11 cellular contexts compared by ENCODE assay signal in the genomic region with DNA sequence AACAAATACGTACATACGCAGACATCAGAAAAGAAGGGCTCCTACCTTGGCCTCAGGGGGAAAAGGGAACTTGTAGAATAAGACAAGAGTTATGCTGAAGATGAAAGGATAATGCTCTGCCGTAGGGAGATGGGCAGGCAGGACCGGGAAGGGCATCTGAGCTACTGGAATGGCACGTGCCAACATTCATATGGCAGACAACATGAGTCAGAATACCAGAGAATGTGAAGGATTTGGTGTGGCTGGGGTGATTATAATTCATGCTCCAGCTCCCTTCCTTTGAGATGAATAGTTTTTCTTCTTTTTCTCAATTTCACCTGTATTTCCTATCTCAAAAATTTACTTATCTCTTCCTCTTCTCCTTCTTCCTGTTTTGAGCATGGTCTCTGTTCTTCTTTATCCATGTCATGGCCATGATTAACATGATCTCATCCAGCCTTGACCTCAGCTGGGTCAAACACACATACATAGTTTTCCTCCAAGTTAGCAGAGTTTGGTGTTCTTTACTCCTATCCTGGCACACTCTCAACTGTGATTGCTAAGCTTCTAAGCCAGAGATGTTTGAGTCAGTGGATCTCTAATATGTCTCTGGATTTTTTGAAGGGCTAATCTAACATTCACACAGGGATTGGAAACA.
DNase-seq lines count a peak whose midpoint lies in the region; ATAC-seq and TF ChIP-seq lines count a peak whose summit lies in the region.
"Had no signal": no experiment of that assay in that cellular context is flagged by ENCODE, and none has a peak within 500 bp of the region (broad histone marks: within the 10 kb centered on the region; RNA-seq: fewer than 3 reads in every experiment).

No MANE protein-coding gene starts in this region.

- H3K27me3 Mint-ChIP-seq in T-helper 17 cell = no peaks in the 10 kb centered on the region
- no peaks in the 10 kb centered on the region for H3K27me3 Mint-ChIP-seq in progenitor cell of endocrine pancreas

- ATAC-seq in T-helper 17 cell (no peak), left lobe of liver (no peak), GM21360 (IDR thresholded peaks at IDR 0.05; ENCODE audit: unreplicated experiment) (no peak)

- peak; percentile 65 for DNase-seq in EL
- no peak for DNase-seq in T-helper 17 cell
- peak; percentile 89 for DNase-seq in fibroblast of mammary gland (ENCODE audit: low read depth)
- DNase-seq in progenitor cell of endocrine pancreas (ENCODE audit: low spot score, unreplicated experiment) = no peak
- no peak for DNase-seq in GM13976 (ENCODE audit: low spot score)
- no peak for DNase-seq in left lobe of liver (ENCODE audit: low spot score)
- DNase-seq: effector CD8-positive, alpha-beta T cell; H9; midbrain; NK-92 treated with Interleukin-12 subunit alpha and Interleukin-12 subunit beta, amount 100 ng/mL, for 24 hours had no signal

- TF ChIP-seq CTCF in fibroblast of mammary gland (conservative IDR thresholded peaks at IDR 0.05; ENCODE audit: control insufficient read depth, insufficient read depth, low read depth, low read length) (no peak), progenitor cell of endocrine pancreas (IDR thresholded peaks at IDR 0.05; ENCODE audit: unreplicated experiment) (no peak), GM13976 (IDR thresholded peaks at IDR 0.05; ENCODE audit: borderline replicate concordance, control extremely low read depth, extremely low read depth, insufficient read depth, missing control alignments) (no peak)

- H3K4me3 Mint-ChIP-seq in T-helper 17 cell = peak overlapping the region; percentile 47
- no peak overlapping the region for H3K4me3 Mint-ChIP-seq in progenitor cell of endocrine pancreas (ENCODE audit: low read depth)
- H3K4me3 Mint-ChIP-seq: H9 had no signal

- H3K27ac Mint-ChIP-seq in T-helper 17 cell (no peak overlapping the region), progenitor cell of endocrine pancreas (peak overlapping the region; percentile 56)
- H3K27ac Mint-ChIP-seq: H9 had no signal

- in situ Hi-C loops in GM13976 (cut with MboI; ENCODE audit: low sequenced_read_pairs, unreplicated experiment) = no loop called here

- no peak overlapping the region for H3K4me3 ChIP-seq in fibroblast of mammary gland (ENCODE audit: control insufficient read depth, low read depth, low read length)

- H3K36me3 Mint-ChIP-seq in T-helper 17 cell (ENCODE audit: low read depth) (peaks cover 3% of the 10 kb centered on the region), progenitor cell of endocrine pancreas (ENCODE audit: insufficient read depth) (peaks cover 3% of the 10 kb centered on the region)

- no peaks in the 10 kb centered on the region for H3K9me3 ChIP-seq in T-helper 17 cell (ENCODE audit: control insufficient read depth, low read length, poor library complexity, severe bottlenecking)

- no peaks in the 10 kb centered on the region for H3K9me3 Mint-ChIP-seq in progenitor cell of endocrine pancreas (ENCODE audit: low read depth)
- H3K9me3 Mint-ChIP-seq: H9 had no signal

- H3K4me1 Mint-ChIP-seq in T-helper 17 cell (peaks cover 66% of the 10 kb centered on the region), progenitor cell of endocrine pancreas (ENCODE audit: low read depth) (peaks cover 27% of the 10 kb centered on the region)

Comparison
In these comparisons a context has a peak if more than half of its experiments do, and no peak if none do; other contexts are left out.
1. DNase-seq: peak in EL (single experiment) and fibroblast of mammary gland (single experiment); none in T-helper 17 cell (0 of 3), progenitor cell of endocrine pancreas (single experiment), GM13976 (single experiment) and left lobe of liver (single experiment).